Comparison of ENCODE assay signal across 17 cellular contexts in the genomic region with DNA sequence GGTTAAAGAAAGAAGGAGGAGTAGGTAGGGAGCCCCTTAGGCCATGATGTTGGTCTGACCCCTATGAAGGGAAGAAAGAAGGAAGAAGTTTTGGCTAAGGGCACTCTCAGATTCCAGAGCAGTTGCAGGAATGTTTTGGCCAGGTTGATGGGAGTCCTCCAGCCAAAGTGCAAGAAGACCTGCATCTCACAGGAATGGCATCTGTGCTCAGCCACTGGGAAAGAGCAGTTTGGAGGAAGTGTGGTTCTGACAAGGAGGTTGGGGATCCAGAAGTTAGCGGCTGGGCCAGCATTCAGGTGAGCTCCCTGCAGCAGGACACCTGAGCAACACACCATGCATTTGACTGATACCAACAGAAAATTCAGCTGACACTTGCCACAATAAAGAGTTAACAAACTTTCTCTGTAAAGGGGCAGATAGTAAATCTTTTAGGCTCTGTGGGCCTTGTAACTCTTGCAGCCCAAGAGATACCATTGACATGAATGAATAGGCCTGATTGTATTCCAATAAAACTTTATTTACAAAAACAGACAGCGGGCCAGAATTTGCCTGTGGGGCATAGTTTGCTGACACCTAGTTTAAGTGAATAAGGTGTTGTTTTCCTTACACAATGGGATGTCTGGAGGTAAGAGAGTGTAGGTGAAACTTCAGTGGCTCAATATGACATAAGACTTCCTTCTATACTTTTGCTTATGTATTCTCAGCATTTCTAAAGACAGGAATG.
DNase-seq lines count a peak whose midpoint lies in the region; ATAC-seq, FAIRE-seq and TF ChIP-seq lines count a peak whose summit lies in the region.
"Had no signal": no experiment of that assay in that cellular context is flagged by ENCODE, and none has a peak within 500 bp of the region (broad histone marks: within the 10 kb centered on the region; RNA-seq: fewer than 3 reads in every experiment).

No MANE protein-coding gene starts in this region.

- no peaks in the 10 kb centered on the region for H3K36me3 ChIP-seq in stomach
- H3K36me3 ChIP-seq: BLaER1 had no signal

- POLR2A ChIA-PET in A549 (lab: Yijun Ruan, JAX): no interaction called here

- no peak overlapping the region for H3K4me2 ChIP-seq in A549

- ATAC-seq in A549: no peak
- ATAC-seq: HCT116 had no signal

- no peak for TF ChIP-seq RAD21 in A549 (conservative IDR thresholded peaks at IDR 0.05 in 1 of 2, IDR thresholded peaks at IDR 0.05 in 1 of 2)

- no peak for FAIRE-seq in A549 (lab: Jason Lieb, UNC)
- peak; percentile 50 for FAIRE-seq in GM12892 (lab: Jason Lieb, UNC)
- FAIRE-seq: H54 had no signal

- TF ChIP-seq POLR2A in A549 (IDR thresholded peaks at IDR 0.05; ENCODE audit: low read length) (no peak), GM12892 (IDR thresholded peaks at IDR 0.05; ENCODE audit: low read depth, low read length) (no peak), stomach (IDR thresholded peaks at IDR 0.05) (no peak)

- CTCF ChIA-PET in A549 (lab: Yijun Ruan, JAX): interaction anchor here (1.4 kb wide), 1 partner anchor 244 kb away, joined by 4 read pairs; no protein-coding TSS in a partner anchor

- TF ChIP-seq CTCF in A549 (IDR thresholded peaks at IDR 0.05): no peak
- no peak for TF ChIP-seq CTCF in epithelial cell of esophagus (IDR thresholded peaks at IDR 0.05; ENCODE audit: insufficient read depth, low read depth, low read length, missing control alignments)
- no peak for TF ChIP-seq CTCF in stomach (IDR thresholded peaks at IDR 0.05)

- WGBS in A549 (ENCODE audit: missing lambda C conversion rate): 82% methylated on average over 2 of the region's 2 CpGs
- WGBS in stomach, 5 donors: 90 to 96% (median 94%) methylated on average over 2 of the region's 2 CpGs

- intact Hi-C loops in stomach (cut with DNase I; ENCODE audit: low total_unique reads): no loop called here

- H3K4me3 ChIP-seq in A549 (no peak overlapping the region), epithelial cell of esophagus (ENCODE audit: low read length) (no peak overlapping the region), stomach (no peak overlapping the region)
- H3K4me3 ChIP-seq: BLaER1, GM23248 had no signal

- H3K27me3 ChIP-seq in stomach: no peaks in the 10 kb centered on the region
- H3K27me3 ChIP-seq: BLaER1 had no signal

- H3K27ac ChIP-seq in A549 (peak overlapping the region; percentile 89 to 92), stomach (peak overlapping the region in 3 of 5 donors; percentile 8 to 87 (median 79))
- H3K27ac ChIP-seq: GM23248 had no signal

- DNase-seq in A549 (ENCODE audit: low read depth in 1 of 2, low spot score in 1 of 2) (no peak), GM12892 (ENCODE audit: insufficient read length) (no peak), epithelial cell of esophagus (ENCODE audit: low read depth) (peak; percentile 28), stomach (no peak), NK-92 (lab: John Stamatoyannopoulos, UW; ENCODE audit: unreplicated experiment) (no peak), NCI-H510A (lab: John Stamatoyannopoulos, UW) (no peak), HK-2 (ENCODE audit: unreplicated experiment) (no peak)
- DNase-seq: AML-193; CD4-positive, CD25-positive, alpha-beta regulatory T cell; DND-41; GF-D8; GM23248; IMR-90; KG1 had no signal

- H3K4me1 ChIP-seq in A549 (peaks cover 51% of the 10 kb centered on the region), stomach (peaks cover 3 to 32% (median 19%) of the 10 kb centered on the region in 4 donors)

- TF ChIP-seq EP300 in A549 (IDR thresholded peaks at IDR 0.05) (no peak), stomach (IDR thresholded peaks at IDR 0.05) (no peak)

- no peaks in the 10 kb centered on the region for H3K9me3 ChIP-seq in A549
- no peaks in the 10 kb centered on the region for H3K9me3 ChIP-seq in stomach
- H3K9me3 ChIP-seq: BLaER1 had no signal

TF ChIP-seq in A549, 52 proteins besides CTCF, POLR2A, EP300 and RAD21:
- TF ChIP-seq CBX8 (IDR thresholded peaks at IDR 0.05) (no peak), HOXB13 (CRISPR knock-in tag; IDR thresholded peaks at IDR 0.05; ENCODE audit: low read depth) (no peak), USF2 (IDR thresholded peaks at IDR 0.05) (no peak), ZSCAN20 (CRISPR knock-in tag; IDR thresholded peaks at IDR 0.05) (no peak), CBX2 (IDR thresholded peaks at IDR 0.05; ENCODE audit: borderline replicate concordance, low read depth) (no peak), RCOR1 (IDR thresholded peaks at IDR 0.05; ENCODE audit: low read depth, low read length) (no peak)
